ENCODE assay signal across 9 cellular contexts in the genomic region with DNA sequence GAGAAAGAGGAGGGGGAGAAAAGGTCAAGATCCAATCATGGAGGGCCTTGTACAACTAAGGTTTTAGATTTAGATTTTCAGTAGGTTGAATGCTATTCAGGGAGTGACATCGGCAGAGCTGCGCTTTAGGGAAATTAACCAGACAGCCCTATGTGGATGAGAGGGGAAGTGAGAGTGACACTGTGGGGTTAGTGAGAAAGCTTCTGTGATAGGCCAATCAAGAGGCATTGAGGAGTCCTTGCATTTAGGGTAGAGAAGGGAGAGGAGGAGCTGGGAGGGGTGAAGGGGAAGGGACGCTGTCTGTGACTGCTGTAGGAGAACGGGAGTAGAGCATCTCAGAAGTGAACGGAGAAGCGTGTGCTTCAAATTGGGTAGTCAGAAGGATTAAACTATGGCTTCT. TPM values are rescaled to one million over a fixed set of nuclear protein-coding genes. Genes with fewer than 3 reads are reported as not detected.
DNase-seq lines count a peak whose midpoint lies in the region; ATAC-seq and TF ChIP-seq lines count a peak whose summit lies in the region.
"Had no signal": no experiment of that assay in that cellular context is flagged by ENCODE, and none has a peak within 500 bp of the region (broad histone marks: within the 10 kb centered on the region; RNA-seq: fewer than 3 reads in every experiment).

No MANE protein-coding gene starts in this region.

- H3K36me3 ChIP-seq in spleen = no peaks in the 10 kb centered on the region
- H3K36me3 ChIP-seq: SJSA1 had no signal

- TF ChIP-seq CTCF in spleen (IDR thresholded peaks at IDR 0.05 in 8 of 11, conservative IDR thresholded peaks at IDR 0.05 in 3 of 11) = peak in 1 of 11 experiments; percentile 5

- peaks cover 0 to 37% (median 10%) of the 10 kb centered on the region in 6 donors for H3K4me1 ChIP-seq in spleen

- peak overlapping the region in 6 of 8 donors; percentile 29 to 77 (median 62) for H3K27ac ChIP-seq in spleen
- H3K27ac ChIP-seq: HL-60, SJSA1 had no signal

- 42 to 57% (median 50%) methylated on average over 6 of the region's 6 CpGs for WGBS in spleen, 5 donors

- peak overlapping the region in 5 of 8 donors; percentile 10 to 59 (median 35) for H3K4me3 ChIP-seq in spleen
- H3K4me3 ChIP-seq: SJSA1 had no signal

- ATAC-seq in GM19324 (IDR thresholded peaks at IDR 0.05; ENCODE audit: low FRiP score, unreplicated experiment) (peak; percentile 95), HG02870 (IDR thresholded peaks at IDR 0.05; ENCODE audit: unreplicated experiment) (peak; percentile 99)

- no peaks in the 10 kb centered on the region for H3K27me3 ChIP-seq in spleen (replicated peaks in 1 of 7)
- H3K27me3 ChIP-seq: SJSA1 had no signal

- intact Hi-C loops in spleen (cut with DNase I; ENCODE audit: low total_unique reads) = no loop called here

- TF ChIP-seq POLR2A in spleen (IDR thresholded peaks at IDR 0.05) (no peak), erythroblast (IDR thresholded peaks at IDR 0.05; ENCODE audit: low read length) (no peak)

- DNase-seq in NOMO-1 (lab: John Stamatoyannopoulos, UW; ENCODE audit: unreplicated experiment in 2 of 2) (peak; percentile 79 to 95), spleen (no peak), erythroblast (lab: John Stamatoyannopoulos, UW) (no peak), T1000 (lab: John Stamatoyannopoulos, UW) (no peak), COLO668 (lab: John Stamatoyannopoulos, UW; ENCODE audit: unreplicated experiment) (no peak)

- no peaks in the 10 kb centered on the region for H3K9me3 ChIP-seq in spleen
- H3K9me3 ChIP-seq: SJSA1 had no signal

RNA-seq across cellular contexts. Expression of a gene that starts 3.4 kb away (rescaled TPM):
- total RNA-seq in spleen = 10 to 100 TPM; 13.7 to 93.4 (median 61.5) TPM
- polyA plus RNA-seq in spleen = 10 to 100 TPM in 2 of 3 donors, 1 to 10 TPM in 1; 6.4 to 40.0 (median 13.3) TPM

RNA-seq across cellular contexts. Expression of a gene that starts 14.4 kb away (rescaled TPM):
- 10 to 100 TPM; 10.1 to 23.0 (median 11.4) TPM for total RNA-seq in spleen
- polyA plus RNA-seq in spleen = 10 to 100 TPM in 1 of 3 donors, 1 to 10 TPM in 2; 5.2 to 10.0 (median 8.1) TPM

RNA-seq across cellular contexts. Expression of a gene that starts 41.4 kb away (rescaled TPM):
- total RNA-seq in spleen = 100 to 1,000 TPM; 535 to 885 (median 701) TPM
- 1,000 to 10,000 TPM; 1,928 to 3,231 (median 2,748) TPM for polyA plus RNA-seq in spleen

Comparison
In these comparisons a context has a peak if more than half of its experiments do, and no peak if none do; other contexts are left out.
1. DNase-seq: peak in NOMO-1 (2 of 2); none in spleen (single experiment), erythroblast (0 of 2), T1000 (single experiment) and COLO668 (single experiment).